Comparison of ENCODE assay signal across 25 cellular contexts in genomic region chr12:13142747-13143146, GRCh38. TPM values are rescaled to one million over a fixed set of nuclear protein-coding genes. Genes with fewer than 3 reads are reported as not detected.
"Had no signal": no experiment of that assay in that cellular context is flagged by ENCODE, and none has a peak within 500 bp of the region (broad histone marks: within the 10 kb centered on the region; RNA-seq: fewer than 3 reads in every experiment).

No MANE protein-coding gene starts in this region.

- FAIRE-seq: endometrium, pancreas had no signal

- H3K4me3 Mint-ChIP-seq: naive B cell; nephron; stimulated activated memory B cell treated with anti-CD40 and anti-IgM and Interleukin-4, amounts not matched to agents 10 μg/mL and 1 μg/mL and 100 μg/mL, for 72 hours; stimulated activated naive CD8-positive, alpha-beta T cell treated with anti-CD3 and anti-CD28 coated beads, Interleukin-15, Interleukin-2, amounts not matched to agents 100 ng/mL and 50 ng/mL, for 24 hours had no signal

- H3K36me3 Mint-ChIP-seq: naive B cell; stimulated activated memory B cell treated with anti-CD40 and anti-IgM and Interleukin-4, amounts not matched to agents 10 μg/mL and 1 μg/mL and 100 μg/mL, for 72 hours had no signal

- H3K27ac Mint-ChIP-seq: progenitor cell of endocrine pancreas; stimulated activated memory B cell treated with anti-CD40 and anti-IgM and Interleukin-4, amounts not matched to agents 10 μg/mL and 1 μg/mL and 100 μg/mL, for 72 hours; stimulated activated naive CD8-positive, alpha-beta T cell treated with anti-CD3 and anti-CD28 coated beads, Interleukin-15, Interleukin-2, amounts not matched to agents 100 ng/mL and 50 ng/mL, for 24 hours had no signal

- H3K27ac ChIP-seq: foreskin keratinocyte, heart right ventricle, left lung, pancreas, right lobe of liver, spleen, tibial artery had no signal

- DNase-seq: effector memory CD4-positive, alpha-beta T cell; foreskin keratinocyte; heart right ventricle; hypothalamus; islet precursor cell; left lung; mesendoderm; naive B cell; occipital lobe; pancreas; right lobe of liver; spleen; stimulated activated CD4-positive, alpha-beta T cell treated with anti-CD3 and anti-CD28 coated beads, Interleukin-15, amount 100 ng/mL, for 24 hours; stimulated activated CD4-positive, alpha-beta T cell treated with anti-CD3 and anti-CD28 coated beads, Interleukin-1b, Interleukin-23, amount 100 ng/mL, for 48 hours; stimulated activated CD4-positive, alpha-beta T cell treated with anti-CD3 and anti-CD28 coated beads, Interleukin-4, amount 100 ng/mL, for 24 hours had no signal

- H3K4me3 ChIP-seq: heart right ventricle, left lung, pancreas, right lobe of liver, spleen, tibial artery had no signal

- H3K27me3 Mint-ChIP-seq: stimulated activated naive CD8-positive, alpha-beta T cell treated with anti-CD3 and anti-CD28 coated beads, Interleukin-15, Interleukin-2, amounts not matched to agents 100 ng/mL and 50 ng/mL, for 24 hours had no signal

- H3K9me3 ChIP-seq: heart right ventricle, left lung, pancreas, right lobe of liver, spleen, tibial artery had no signal

- H3K4me1 ChIP-seq: foreskin keratinocyte, pancreas had no signal

- H3K36me3 ChIP-seq: heart right ventricle, left lung, pancreas, right lobe of liver, spleen, tibial artery had no signal

- H3K27me3 ChIP-seq: foreskin keratinocyte, heart right ventricle, left lung, pancreas, right lobe of liver, spleen, tibial artery had no signal

- ATAC-seq: foreskin keratinocyte; left lung; pancreas; stimulated activated memory B cell treated with anti-CD40 and anti-IgM and Interleukin-4, amounts not matched to agents 10 μg/mL and 1 μg/mL and 100 μg/mL, for 72 hours had no signal

- H3K9me3 Mint-ChIP-seq: nephron; stimulated activated memory B cell treated with anti-CD40 and anti-IgM and Interleukin-4, amounts not matched to agents 10 μg/mL and 1 μg/mL and 100 μg/mL, for 72 hours; stimulated activated naive CD8-positive, alpha-beta T cell treated with anti-CD3 and anti-CD28 coated beads, Interleukin-15, Interleukin-2, amounts not matched to agents 100 ng/mL and 50 ng/mL, for 24 hours had no signal

RNA-seq across cellular contexts. Expression of gene GSG1, which starts 39.3 kb away (rescaled TPM):
- total RNA-seq: foreskin keratinocyte, glomerular endothelial cell, heart right ventricle, lung microvascular endothelial cell, occipital lobe, right lobe of liver, spleen, temporal lobe, ureter had no signal
